In the genomic region with DNA sequence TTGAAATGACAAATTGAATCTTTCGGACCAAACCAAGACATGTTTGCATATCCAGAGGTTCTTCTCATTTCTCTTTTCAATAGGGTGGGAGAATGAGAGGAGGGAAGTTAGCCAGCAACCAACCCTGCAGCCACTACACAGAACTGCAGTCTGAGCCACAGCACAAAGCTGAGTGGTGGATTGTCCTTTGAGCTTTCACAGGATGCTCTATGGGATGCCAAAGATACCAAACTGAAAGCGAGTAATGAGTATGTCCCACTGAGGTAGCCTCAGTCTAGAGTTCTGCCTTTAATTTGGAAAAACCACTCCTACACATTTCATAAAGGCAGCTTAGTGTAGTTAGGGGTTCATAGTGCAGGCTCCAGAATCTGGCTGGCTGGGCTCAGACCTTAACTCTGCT, we compare ENCODE assay signal across 18 cellular contexts.
DNase-seq lines count a peak whose midpoint lies in the region; ATAC-seq lines count a peak whose summit lies in the region.
"Had no signal": no experiment of that assay in that cellular context is flagged by ENCODE, and none has a peak within 500 bp of the region (broad histone marks: within the 10 kb centered on the region; RNA-seq: fewer than 3 reads in every experiment).

No MANE protein-coding gene starts in this region.

- no peaks in the 10 kb centered on the region for H3K27me3 Mint-ChIP-seq in activated CD4-positive, alpha-beta T cell treated with anti-CD3 and anti-CD28 coated beads for 36 hours
- H3K27me3 Mint-ChIP-seq in stimulated activated naive CD8-positive, alpha-beta T cell treated with anti-CD3 and anti-CD28 coated beads, Interleukin-15, amount 100 ng/mL, for 72 hours: no peaks in the 10 kb centered on the region
- H3K27me3 Mint-ChIP-seq in memory B cell: no peaks in the 10 kb centered on the region
- H3K27me3 Mint-ChIP-seq: CD4-positive, alpha-beta memory T cell; IgD-negative memory B cell had no signal

- no peak overlapping the region for H3K4me3 Mint-ChIP-seq in activated CD4-positive, alpha-beta T cell treated with anti-CD3 and anti-CD28 coated beads for 36 hours
- H3K4me3 Mint-ChIP-seq in stimulated activated naive CD8-positive, alpha-beta T cell treated with anti-CD3 and anti-CD28 coated beads, Interleukin-15, amount 100 ng/mL, for 72 hours: no peak overlapping the region
- no peak overlapping the region for H3K4me3 Mint-ChIP-seq in memory B cell
- H3K4me3 Mint-ChIP-seq: CD14-positive monocyte; CD4-positive, alpha-beta memory T cell; HFFc6; IgD-negative memory B cell had no signal

- H3K9me3 Mint-ChIP-seq in activated CD4-positive, alpha-beta T cell treated with anti-CD3 and anti-CD28 coated beads for 36 hours (ENCODE audit: low read depth): peaks cover 9% of the 10 kb centered on the region
- H3K9me3 Mint-ChIP-seq in stimulated activated naive CD8-positive, alpha-beta T cell treated with anti-CD3 and anti-CD28 coated beads, Interleukin-15, amount 100 ng/mL, for 72 hours: peaks cover 0 to 8% of the 10 kb centered on the region in 2 donors
- H3K9me3 Mint-ChIP-seq in memory B cell: peaks cover 5% of the 10 kb centered on the region

- peaks cover 3% of the 10 kb centered on the region for H3K4me1 Mint-ChIP-seq in activated CD4-positive, alpha-beta T cell treated with anti-CD3 and anti-CD28 coated beads for 36 hours
- H3K4me1 Mint-ChIP-seq in stimulated activated naive CD8-positive, alpha-beta T cell treated with anti-CD3 and anti-CD28 coated beads, Interleukin-15, amount 100 ng/mL, for 72 hours: no peaks in the 10 kb centered on the region
- H3K4me1 Mint-ChIP-seq in memory B cell: peaks cover 7% of the 10 kb centered on the region

- peak; percentile 69 for ATAC-seq in activated CD4-positive, alpha-beta T cell treated with anti-CD3 and anti-CD28 coated beads for 36 hours
- ATAC-seq in stimulated activated naive CD8-positive, alpha-beta T cell treated with anti-CD3 and anti-CD28 coated beads, Interleukin-15, amount 100 ng/mL, for 72 hours: peak; percentile 80
- ATAC-seq in stimulated activated naive CD8-positive, alpha-beta T cell treated with anti-CD3 and anti-CD28 coated beads, Interleukin-15, Interleukin-2, amounts not matched to agents 100 U/mL and 50 U/mL, for 24 hours: no peak
- no peak for ATAC-seq in memory B cell (ENCODE audit: low read depth)
- no peak for ATAC-seq in GM21526 (IDR thresholded peaks at IDR 0.05; ENCODE audit: low FRiP score, unreplicated experiment)
- ATAC-seq: A549, HCT116, HepG2 had no signal

- H3K36me3 Mint-ChIP-seq in activated CD4-positive, alpha-beta T cell treated with anti-CD3 and anti-CD28 coated beads for 36 hours (ENCODE audit: low read depth): peaks cover 30% of the 10 kb centered on the region
- peaks cover 43% of the 10 kb centered on the region for H3K36me3 Mint-ChIP-seq in memory B cell

- intact Hi-C loops in activated CD4-positive, alpha-beta T cell treated with anti-CD3 and anti-CD28 coated beads for 36 hours (cut with DNase I, micrococcal nuclease): no loop called here

- DNase-seq in activated CD4-positive, alpha-beta T cell treated with anti-CD3 and anti-CD28 coated beads for 36 hours: no peak
- no peak for DNase-seq in activated CD4-positive, alpha-beta T cell treated with anti-CD3 and anti-CD28 coated beads for 4 hours
- no peak for DNase-seq in stimulated activated naive CD8-positive, alpha-beta T cell treated with anti-CD3 and anti-CD28 coated beads, Interleukin-15, amount 100 ng/mL, for 72 hours
- DNase-seq in stimulated activated naive CD8-positive, alpha-beta T cell treated with anti-CD3 and anti-CD28 coated beads, Interleukin-15, Interleukin-2, amounts not matched to agents 100 U/mL and 50 U/mL, for 24 hours: no peak
- DNase-seq in memory B cell (ENCODE audit: low spot score in 2 of 2) (no peak), COLO668 (lab: John Stamatoyannopoulos, UW; ENCODE audit: unreplicated experiment) (no peak)
- DNase-seq: Caco-2; CD4-positive, alpha-beta memory T cell; GOT3; H7; HFFc6; KBM-7 had no signal

- CTCF ChIA-PET in activated CD4-positive, alpha-beta T cell treated with anti-CD3 and anti-CD28 coated beads for 36 hours (lab: Charles Lee): no interaction called here

- POLR2A ChIA-PET in activated CD4-positive, alpha-beta T cell treated with anti-CD3 and anti-CD28 coated beads for 36 hours (lab: Charles Lee): no interaction called here

- no peak overlapping the region for H3K27ac Mint-ChIP-seq in activated CD4-positive, alpha-beta T cell treated with anti-CD3 and anti-CD28 coated beads for 36 hours
- H3K27ac Mint-ChIP-seq in stimulated activated naive CD8-positive, alpha-beta T cell treated with anti-CD3 and anti-CD28 coated beads, Interleukin-15, amount 100 ng/mL, for 72 hours: no peak overlapping the region
- peak overlapping the region; percentile 20 for H3K27ac Mint-ChIP-seq in memory B cell
- H3K27ac Mint-ChIP-seq: CD14-positive monocyte, HFFc6 had no signal

Comparison
In these comparisons a context has a peak if more than half of its experiments do, and no peak if none do; other contexts are left out.
1. ATAC-seq: peak in activated CD4-positive, alpha-beta T cell treated with anti-CD3 and anti-CD28 coated beads for 36 hours (single experiment) and stimulated activated naive CD8-positive, alpha-beta T cell treated with anti-CD3 and anti-CD28 coated beads, Interleukin-15, amount 100 ng/mL, for 72 hours (single experiment); none in stimulated activated naive CD8-positive, alpha-beta T cell treated with anti-CD3 and anti-CD28 coated beads, Interleukin-15, Interleukin-2, amounts not matched to agents 100 U/mL and 50 U/mL, for 24 hours (single experiment), memory B cell (single experiment) and GM21526 (single experiment).